8 cellular contexts compared by ENCODE assay signal in genomic region chr10:49407552-49408137, GRCh38. TPM values are rescaled to one million over a fixed set of nuclear protein-coding genes. Genes with fewer than 3 reads are reported as not detected.
DNase-seq lines count a peak whose midpoint lies in the region; TF ChIP-seq lines count a peak whose summit lies in the region.

No MANE protein-coding gene starts in this region.

- TF ChIP-seq CTCF in Peyer's patch (IDR thresholded peaks at IDR 0.05) (peak; percentile 50 to 87 (median 76)), fibroblast of the aortic adventitia (IDR thresholded peaks at IDR 0.05; ENCODE audit: insufficient read depth, low read length) (peak; percentile 96), suprapubic skin (IDR thresholded peaks at IDR 0.05) (peak; percentile 69 to 85)

- H3K27ac ChIP-seq in Peyer's patch: no peak overlapping the region
- no peak overlapping the region for H3K27ac ChIP-seq in suprapubic skin

- H3K9me3 ChIP-seq in Peyer's patch (no peaks in the 10 kb centered on the region), suprapubic skin (no peaks in the 10 kb centered on the region)

- H3K4me1 ChIP-seq in Peyer's patch (no peaks in the 10 kb centered on the region), suprapubic skin (peaks cover 5% of the 10 kb centered on the region)

- TF ChIP-seq POLR2A in Peyer's patch (IDR thresholded peaks at IDR 0.05) (no peak), suprapubic skin (IDR thresholded peaks at IDR 0.05) (no peak)

- no peak for TF ChIP-seq EP300 in suprapubic skin (IDR thresholded peaks at IDR 0.05)

- H3K27me3 ChIP-seq in Peyer's patch (no peaks in the 10 kb centered on the region), suprapubic skin (peaks cover 26% of the 10 kb centered on the region)

- 0% methylated on average over 2 of the region's 2 CpGs for WGBS in suprapubic skin

- no peak overlapping the region for H3K4me3 ChIP-seq in Peyer's patch
- H3K4me3 ChIP-seq in fibroblast of the aortic adventitia (ENCODE audit: low read depth, low read length): no peak overlapping the region
- H3K4me3 ChIP-seq in suprapubic skin: no peak overlapping the region

- H3K36me3 ChIP-seq in Peyer's patch: no peaks in the 10 kb centered on the region
- no peaks in the 10 kb centered on the region for H3K36me3 ChIP-seq in suprapubic skin

- peak; percentile 85 for DNase-seq in DMS 273 (lab: John Stamatoyannopoulos, UW; ENCODE audit: unreplicated experiment)
- no peak for DNase-seq in DMS 273 treated with DMSO at 0.1 percent for 48 hours (lab: John Stamatoyannopoulos, UW)
- DNase-seq in HS-5 (ENCODE audit: low read depth): peak; percentile 32
- DNase-seq in Peyer's patch: peak; percentile 68 to 90 (median 85)
- DNase-seq in activated T-helper 1 cell treated with Interleukin-2 at 50 U/mL for 16 hours (ENCODE audit: low read depth): peak; percentile 42
- DNase-seq in fibroblast of the aortic adventitia (ENCODE audit: low read depth): peak; percentile 82
- peak; percentile 10 for DNase-seq in occipital lobe (lab: John Stamatoyannopoulos, UW)
- no peak for DNase-seq in suprapubic skin (ENCODE audit: low spot score in 2 of 2)

RNA-seq across cellular contexts. Expression of gene DRGX, which starts 11.8 kb away (rescaled TPM):
- total RNA-seq in Peyer's patch (not detected), fibroblast of the aortic adventitia (ENCODE audit: low replicate concordance) (not detected in 2 replicates), occipital lobe (not detected), suprapubic skin (1 to 10 TPM in 1 of 4 donors, not detected in 3; 1.2 TPM)

Comparison
In these comparisons a context has a peak if more than half of its experiments do, and no peak if none do; other contexts are left out.
1. DNase-seq: peak in DMS 273 (single experiment), HS-5 (single experiment), Peyer's patch (3 of 3), activated T-helper 1 cell treated with Interleukin-2 at 50 U/mL for 16 hours (single experiment), fibroblast of the aortic adventitia (single experiment) and occipital lobe (single experiment); none in DMS 273 treated with DMSO at 0.1 percent for 48 hours (single experiment) and suprapubic skin (0 of 2).
2. Peak in every context shown above with its lines, with median percentiles within 50 percentile points of each other: CTCF ChIP-seq.